In genomic region chr1:1208713-1209433, GRCh38 we compare ENCODE assay signal across 8 cellular contexts. TPM values are rescaled to one million over a fixed set of nuclear protein-coding genes. Genes with fewer than 3 reads are reported as not detected.
DNase-seq lines count a peak whose midpoint lies in the region; ATAC-seq and TF ChIP-seq lines count a peak whose summit lies in the region.

No MANE protein-coding gene starts in this region.

- no peaks in the 10 kb centered on the region for H3K9me3 Mint-ChIP-seq in activated CD8-positive, alpha-beta memory T cell treated with anti-CD3 and anti-CD28 coated beads, Interleukin-2, amount 10 ng/mL, durations not matched to agents 7 days and 5 days (ENCODE audit: low read depth)
- H3K9me3 Mint-ChIP-seq in immature natural killer cell = no peaks in the 10 kb centered on the region

- CTCF ChIA-PET in AG04449 (lab: Yijun Ruan, JAX) = interaction anchor here (0.7 to 1.7 kb wide), 2 partner anchors 87 to 176 kb away, joined by 3 to 6 read pairs; no protein-coding TSS in a partner anchor
- CTCF ChIA-PET in activated CD8-positive, alpha-beta memory T cell treated with anti-CD3 and anti-CD28 coated beads, Interleukin-2, amount 10 ng/mL, durations not matched to agents 7 days and 5 days (lab: Charles Lee) = interaction anchor here (3.6 kb wide), 1 partner anchor 86 kb away, joined by 24 read pairs; no protein-coding TSS in a partner anchor

- ATAC-seq in activated CD8-positive, alpha-beta memory T cell treated with anti-CD3 and anti-CD28 coated beads, Interleukin-2, amount 10 ng/mL, durations not matched to agents 7 days and 5 days = no peak
- ATAC-seq in HG02763 (IDR thresholded peaks at IDR 0.05; ENCODE audit: unreplicated experiment) (no peak), GM18868 (IDR thresholded peaks at IDR 0.05; ENCODE audit: unreplicated experiment) (no peak), GM19351 (IDR thresholded peaks at IDR 0.05; ENCODE audit: unreplicated experiment) (no peak)

- POLR2A ChIA-PET in AG04449 (lab: Yijun Ruan, JAX) = no interaction called here

- peak overlapping the region; percentile 73 for H3K4me3 Mint-ChIP-seq in activated CD8-positive, alpha-beta memory T cell treated with anti-CD3 and anti-CD28 coated beads, Interleukin-2, amount 10 ng/mL, durations not matched to agents 7 days and 5 days
- H3K4me3 Mint-ChIP-seq in immature natural killer cell = peak overlapping the region; percentile 81 to 96 (median 87)

- H3K4me1 Mint-ChIP-seq in activated CD8-positive, alpha-beta memory T cell treated with anti-CD3 and anti-CD28 coated beads, Interleukin-2, amount 10 ng/mL, durations not matched to agents 7 days and 5 days = peaks cover 29% of the 10 kb centered on the region
- H3K4me1 Mint-ChIP-seq in immature natural killer cell = peaks cover 21 to 43% of the 10 kb centered on the region in 2 donors

- H3K36me3 Mint-ChIP-seq in activated CD8-positive, alpha-beta memory T cell treated with anti-CD3 and anti-CD28 coated beads, Interleukin-2, amount 10 ng/mL, durations not matched to agents 7 days and 5 days = peaks cover 1% of the 10 kb centered on the region
- no peaks in the 10 kb centered on the region for H3K36me3 Mint-ChIP-seq in immature natural killer cell

- DNase-seq in AG04449 (ENCODE audit: low read depth, low spot score) (no peak), KBM-7 (peak; percentile 88), immature natural killer cell (peak; percentile 70 to 82 (median 71)), DMS79 (lab: John Stamatoyannopoulos, UW) (no peak)
- peak; percentile 61 for DNase-seq in activated CD8-positive, alpha-beta memory T cell treated with anti-CD3 and anti-CD28 coated beads, Interleukin-2, amount 10 ng/mL, durations not matched to agents 7 days and 5 days

- no peaks in the 10 kb centered on the region for H3K27me3 Mint-ChIP-seq in activated CD8-positive, alpha-beta memory T cell treated with anti-CD3 and anti-CD28 coated beads, Interleukin-2, amount 10 ng/mL, durations not matched to agents 7 days and 5 days
- peaks cover 14 to 34% (median 27%) of the 10 kb centered on the region in 3 donors for H3K27me3 Mint-ChIP-seq in immature natural killer cell (ENCODE audit: low read depth in 3 of 3)

- peak overlapping the region; percentile 42 for H3K4me3 ChIP-seq in AG04449 (ENCODE audit: low read depth, low read length)

- in situ Hi-C loops in KBM-7 (cut with MboI; ENCODE audit: low pct_unique_long_range_greater_than_20kb, low sequenced_read_pairs) = no loop called here

- TF ChIP-seq CTCF in AG04449 (IDR thresholded peaks at IDR 0.05; ENCODE audit: insufficient read depth, low read length, missing control alignments) = no peak

- H3K27ac Mint-ChIP-seq in activated CD8-positive, alpha-beta memory T cell treated with anti-CD3 and anti-CD28 coated beads, Interleukin-2, amount 10 ng/mL, durations not matched to agents 7 days and 5 days = peak overlapping the region; percentile 85
- peak overlapping the region; percentile 93 to 97 (median 95) for H3K27ac Mint-ChIP-seq in immature natural killer cell

RNA-seq across cellular contexts. Expression of gene TNFRSF18, which starts 2.5 kb away (rescaled TPM):
- 100 to 1,000 TPM in 1 of 2 experiments, 10 to 100 TPM in 1; 28.1 to 156 TPM for total RNA-seq in activated CD8-positive, alpha-beta memory T cell treated with anti-CD3 and anti-CD28 coated beads, Interleukin-2, amount 10 ng/mL, durations not matched to agents 7 days and 5 days
- polyA plus RNA-seq in immature natural killer cell = 100 to 1,000 TPM in 2 of 3 donors, 10 to 100 TPM in 1; 56.4 to 136 (median 105) TPM

RNA-seq across cellular contexts. Expression of gene TNFRSF4, which starts 5.1 kb away (rescaled TPM):
- total RNA-seq in activated CD8-positive, alpha-beta memory T cell treated with anti-CD3 and anti-CD28 coated beads, Interleukin-2, amount 10 ng/mL, durations not matched to agents 7 days and 5 days = 10 to 100 TPM in 1 of 2 experiments, 1 to 10 TPM in 1; 8.1 to 72.4 TPM
- polyA plus RNA-seq in immature natural killer cell = 10 to 100 TPM in 2 of 3 donors, 1 to 10 TPM in 1; 7.6 to 16.3 (median 12.1) TPM

RNA-seq across cellular contexts. Expression of gene SDF4, which starts 22.9 kb away (rescaled TPM):
- total RNA-seq in activated CD8-positive, alpha-beta memory T cell treated with anti-CD3 and anti-CD28 coated beads, Interleukin-2, amount 10 ng/mL, durations not matched to agents 7 days and 5 days = 100 to 1,000 TPM; 109 to 144 TPM
- polyA plus RNA-seq in immature natural killer cell = 100 to 1,000 TPM; 157 to 240 (median 194) TPM

RNA-seq across cellular contexts. Expression of gene B3GALT6, which starts 23.2 kb away (rescaled TPM):
- 10 to 100 TPM; 17.6 to 25.5 TPM for total RNA-seq in activated CD8-positive, alpha-beta memory T cell treated with anti-CD3 and anti-CD28 coated beads, Interleukin-2, amount 10 ng/mL, durations not matched to agents 7 days and 5 days
- polyA plus RNA-seq in immature natural killer cell = 10 to 100 TPM in 1 of 3 donors, 1 to 10 TPM in 2; 5.3 to 13.9 (median 9.9) TPM

RNA-seq across cellular contexts. Expression of gene TTLL10, which starts 35.2 kb away (rescaled TPM):
- total RNA-seq in activated CD8-positive, alpha-beta memory T cell treated with anti-CD3 and anti-CD28 coated beads, Interleukin-2, amount 10 ng/mL, durations not matched to agents 7 days and 5 days = not detected
- under 1 TPM; 0.68 to 0.83 (median 0.69) TPM for polyA plus RNA-seq in immature natural killer cell

Comparison
In these comparisons a context has a peak if more than half of its experiments do, and no peak if none do; other contexts are left out.
1. DNase-seq: peak in KBM-7 (single experiment), activated CD8-positive, alpha-beta memory T cell treated with anti-CD3 and anti-CD28 coated beads, Interleukin-2, amount 10 ng/mL, durations not matched to agents 7 days and 5 days (single experiment) and immature natural killer cell (3 of 3); none in AG04449 (single experiment) and DMS79 (single experiment).